ENCODE assay signal across 21 cellular contexts in the genomic region with DNA sequence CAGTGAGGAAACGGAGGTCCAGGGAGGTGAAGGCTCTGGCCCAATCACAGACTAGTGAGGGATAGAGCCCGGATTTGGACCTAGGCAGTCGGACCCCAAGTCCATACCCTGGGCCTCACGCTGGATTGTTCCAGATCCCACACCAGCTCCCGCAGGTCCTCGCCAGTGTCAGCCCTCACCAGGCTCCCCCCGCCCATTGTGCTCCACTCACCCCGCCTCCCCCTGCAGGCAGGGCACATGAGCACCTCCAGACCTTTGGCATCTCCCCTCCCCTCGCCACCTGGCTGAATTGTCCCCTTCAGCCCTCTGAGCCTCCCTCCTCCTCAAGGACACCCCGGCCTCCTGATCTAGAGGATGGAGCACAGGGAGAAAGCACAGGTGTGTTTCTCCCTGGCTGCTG.
"Had no signal": no experiment of that assay in that cellular context is flagged by ENCODE, and none has a peak within 500 bp of the region (broad histone marks: within the 10 kb centered on the region; RNA-seq: fewer than 3 reads in every experiment).

No MANE protein-coding gene starts in this region.

- H3K4me1 ChIP-seq: colonic mucosa, gastroesophageal sphincter, left lung, parathyroid adenoma had no signal

- DNase-seq: activated B cell treated with CpG ODN at 0.5 μM for 24 hours; activated CD4-positive, alpha-beta T cell treated with anti-CD3 and anti-CD28 coated beads for 4 hours; activated naive CD4-positive, alpha-beta T cell treated with anti-CD3 and anti-CD28 coated beads for 36 hours; activated naive CD8-positive, alpha-beta T cell treated with anti-CD3 and anti-CD28 coated beads, Interleukin-2, amount 50 U/mL, for 24 hours; activated T-cell treated with anti-CD3 and anti-CD28 coated beads for 4 hours; anterior cingulate cortex; central memory CD4-positive, alpha-beta T cell; colonic mucosa; left lung; mucosa of descending colon; naive B cell; stimulated activated CD4-positive, alpha-beta T cell treated with anti-CD3 and anti-CD28 coated beads, Interleukin-4, amount 100 ng/mL, for 4 hours; stimulated activated naive CD4-positive, alpha-beta T cell; T-cell; T-helper 9 cell had no signal

- H3K9ac ChIP-seq: parathyroid adenoma had no signal

- H3K9me3 Mint-ChIP-seq: activated B cell treated with CpG ODN at 0.5 μM for 24 hours; activated naive CD4-positive, alpha-beta T cell treated with anti-CD3 and anti-CD28 coated beads for 36 hours; activated naive CD8-positive, alpha-beta T cell treated with anti-CD3 and anti-CD28 coated beads, Interleukin-2, amount 50 U/mL, for 24 hours; T-cell had no signal

- H3K27ac Mint-ChIP-seq: activated naive CD4-positive, alpha-beta T cell treated with anti-CD3 and anti-CD28 coated beads for 36 hours; activated naive CD8-positive, alpha-beta T cell treated with anti-CD3 and anti-CD28 coated beads, Interleukin-2, amount 50 U/mL, for 24 hours had no signal

- H3K36me3 Mint-ChIP-seq: brain, naive B cell, T-cell had no signal

- H3K79me2 ChIP-seq: parathyroid adenoma had no signal

- H3K36me3 ChIP-seq: colonic mucosa, gastroesophageal sphincter, heart left ventricle, left lung, neutrophil had no signal

- ATAC-seq: activated naive CD8-positive, alpha-beta T cell treated with anti-CD3 and anti-CD28 coated beads, Interleukin-2, amount 50 U/mL, for 24 hours; gastroesophageal sphincter; left lung; mucosa of descending colon; sciatic nerve; T-cell had no signal

- H3K4me3 Mint-ChIP-seq: activated B cell treated with CpG ODN at 0.5 μM for 24 hours; activated naive CD4-positive, alpha-beta T cell treated with anti-CD3 and anti-CD28 coated beads for 36 hours; activated naive CD8-positive, alpha-beta T cell treated with anti-CD3 and anti-CD28 coated beads, Interleukin-2, amount 50 U/mL, for 24 hours; brain; T-cell had no signal

- H3K27ac ChIP-seq: colonic mucosa, gastroesophageal sphincter, heart left ventricle, left lung, neutrophil, parathyroid adenoma had no signal

- H3K4me3 ChIP-seq: colonic mucosa, gastroesophageal sphincter, heart left ventricle, left lung, mucosa of descending colon had no signal

- H3K27me3 ChIP-seq: colonic mucosa, neutrophil had no signal

- H3K27me3 Mint-ChIP-seq: activated naive CD8-positive, alpha-beta T cell treated with anti-CD3 and anti-CD28 coated beads, Interleukin-2, amount 50 U/mL, for 24 hours; T-cell had no signal

- H3K9me3 ChIP-seq: colonic mucosa, gastroesophageal sphincter, heart left ventricle, left lung, mucosa of descending colon, neutrophil had no signal

- H2AFZ ChIP-seq: parathyroid adenoma had no signal
